In genomic region chr19:7337380-7338194, GRCh38 we compare ENCODE assay signal across 8 cellular contexts. TPM values are rescaled to one million over a fixed set of nuclear protein-coding genes. Genes with fewer than 3 reads are reported as not detected.
DNase-seq lines count a peak whose midpoint lies in the region; ATAC-seq and TF ChIP-seq lines count a peak whose summit lies in the region.

No MANE protein-coding gene starts in this region.

- no peak overlapping the region for H3K4me3 Mint-ChIP-seq in activated naive CD4-positive, alpha-beta T cell treated with anti-CD3 and anti-CD28 coated beads, Interleukin-2, amount 10 ng/mL, durations not matched to agents 7 days and 5 days
- H3K4me3 Mint-ChIP-seq in HFFc6 = no peak overlapping the region

- no peaks in the 10 kb centered on the region for H3K9me3 Mint-ChIP-seq in activated naive CD4-positive, alpha-beta T cell treated with anti-CD3 and anti-CD28 coated beads, Interleukin-2, amount 10 ng/mL, durations not matched to agents 7 days and 5 days
- H3K9me3 Mint-ChIP-seq in HFFc6 = no peaks in the 10 kb centered on the region

- H3K27me3 Mint-ChIP-seq in activated naive CD4-positive, alpha-beta T cell treated with anti-CD3 and anti-CD28 coated beads, Interleukin-2, amount 10 ng/mL, durations not matched to agents 7 days and 5 days = peaks cover 37% of the 10 kb centered on the region
- peaks cover 18% of the 10 kb centered on the region for H3K27me3 Mint-ChIP-seq in HFFc6 (ENCODE audit: insufficient read depth)

- H3K36me3 Mint-ChIP-seq in activated naive CD4-positive, alpha-beta T cell treated with anti-CD3 and anti-CD28 coated beads, Interleukin-2, amount 10 ng/mL, durations not matched to agents 7 days and 5 days = no peaks in the 10 kb centered on the region
- no peaks in the 10 kb centered on the region for H3K36me3 Mint-ChIP-seq in HFFc6 (ENCODE audit: low read depth)

- peaks cover 38% of the 10 kb centered on the region for H3K4me1 Mint-ChIP-seq in activated naive CD4-positive, alpha-beta T cell treated with anti-CD3 and anti-CD28 coated beads, Interleukin-2, amount 10 ng/mL, durations not matched to agents 7 days and 5 days
- H3K4me1 Mint-ChIP-seq in HFFc6 (ENCODE audit: low read depth) = no peaks in the 10 kb centered on the region

- CTCF ChIA-PET in activated naive CD4-positive, alpha-beta T cell treated with anti-CD3 and anti-CD28 coated beads, Interleukin-2, amount 10 ng/mL, durations not matched to agents 7 days and 5 days (lab: Charles Lee) = interaction anchor here (1.2 to 2.0 kb wide), 3 partner anchors 189 to 237 kb away, joined by 3 to 6 read pairs (median 4); no protein-coding TSS in a partner anchor

- peak overlapping the region; percentile 60 for H3K27ac Mint-ChIP-seq in activated naive CD4-positive, alpha-beta T cell treated with anti-CD3 and anti-CD28 coated beads, Interleukin-2, amount 10 ng/mL, durations not matched to agents 7 days and 5 days
- no peak overlapping the region for H3K27ac Mint-ChIP-seq in HFFc6

- peak; percentile 60 for ATAC-seq in GM19468 (IDR thresholded peaks at IDR 0.05; ENCODE audit: extremely low read depth, unreplicated experiment)
- ATAC-seq in HG03460 (IDR thresholded peaks at IDR 0.05; ENCODE audit: unreplicated experiment) = peak; percentile 54

- peak; percentile 50 for DNase-seq in activated naive CD4-positive, alpha-beta T cell treated with anti-CD3 and anti-CD28 coated beads, Interleukin-2, amount 10 ng/mL, durations not matched to agents 7 days and 5 days
- DNase-seq in NCI-H187 treated with DMSO at 0.1 percent for 48 hours (lab: John Stamatoyannopoulos, UW) = no peak
- DNase-seq in HFFc6 = no peak
- no peak for DNase-seq in RKO (ENCODE audit: low spot score)
- no peak for DNase-seq in activated CD4-positive, alpha-beta T cell treated with anti-CD3 and anti-CD28 coated beads for 4 hours

- TF ChIP-seq CTCF in GM12873 (IDR thresholded peaks at IDR 0.05; ENCODE audit: insufficient read depth, low read depth, low read length, missing control alignments) = peak; percentile 51
- no peak for TF ChIP-seq CTCF in HFFc6 (IDR thresholded peaks at IDR 0.05)

RNA-seq across cellular contexts. Expression of gene ARHGEF18, which starts 11.2 kb away (rescaled TPM):
- 10 to 100 TPM; 32.1 to 39.8 (median 35.7) TPM for total RNA-seq in HFFc6 (2021; fragmentation: NEBNext Ultra II Directional; extraction: Animal tissue kit (Norgen Biotek cat#: 25700))

RNA-seq across cellular contexts. Expression of gene INSR, which starts 43.4 kb away (rescaled TPM):
- total RNA-seq in HFFc6 (2021; fragmentation: NEBNext Ultra II Directional; extraction: Animal tissue kit (Norgen Biotek cat#: 25700)) = 1 to 10 TPM; 2.1 to 6.3 (median 2.5) TPM
